ENCODE assay signal across 8 cellular contexts in genomic region chr18:3012306-3012919, GRCh38. TPM values are rescaled to one million over a fixed set of nuclear protein-coding genes. Genes with fewer than 3 reads are reported as not detected.
DNase-seq lines count a peak whose midpoint lies in the region; ATAC-seq and TF ChIP-seq lines count a peak whose summit lies in the region.

No MANE protein-coding gene starts in this region.

- TF ChIP-seq CTCF in ascending aorta (IDR thresholded peaks at IDR 0.05), result no peak

- peak; percentile 12 for DNase-seq in NK-92 treated with Interleukin-12 subunit alpha and Interleukin-12 subunit beta, amount 100 ng/mL, for 24 hours (lab: John Stamatoyannopoulos, UW)
- DNase-seq in NK-92 (lab: John Stamatoyannopoulos, UW; ENCODE audit: unreplicated experiment) (no peak), ascending aorta (ENCODE audit: low spot score in 2 of 2) (peak in 1 of 2 donors; percentile 79), iPS DF 6.9 (ENCODE audit: low read depth, low spot score) (no peak), T1000 (lab: John Stamatoyannopoulos, UW) (no peak)

- ATAC-seq in HG03175 (IDR thresholded peaks at IDR 0.05; ENCODE audit: unreplicated experiment) (peak; percentile 33), SK-N-SH treated with all-trans-retinoic acid at 6 μM for 48 hours (peak; percentile 41)

- peak overlapping the region; percentile 92 to 100 for H3K27ac ChIP-seq in ascending aorta
- H3K27ac ChIP-seq in iPS DF 6.9 (ENCODE audit: low read length), result no peak overlapping the region

- peaks cover 0 to 5% of the 10 kb centered on the region in 2 donors for H3K36me3 ChIP-seq in ascending aorta
- H3K36me3 ChIP-seq in iPS DF 6.9 (ENCODE audit: control insufficient read depth, insufficient read depth, low read length), result no peaks in the 10 kb centered on the region
- H3K36me3 ChIP-seq in skeletal muscle satellite cell (ENCODE audit: insufficient read depth, low read length), result peaks cover 17% of the 10 kb centered on the region

- H3K27me3 ChIP-seq in ascending aorta, result no peaks in the 10 kb centered on the region
- H3K27me3 ChIP-seq in iPS DF 6.9 (ENCODE audit: control insufficient read depth, insufficient read depth, low read length), result no peaks in the 10 kb centered on the region
- no peaks in the 10 kb centered on the region for H3K27me3 ChIP-seq in skeletal muscle satellite cell (ENCODE audit: control insufficient read depth, insufficient read depth, low read length)

- WGBS in iPS DF 6.9 (ENCODE audit: insufficient coverage, insufficient read length), result no CpG with 5 or more reads among the region's 61 CpGs

- intact Hi-C loops in ascending aorta (cut with DNase I), result loop anchor here (2.0 to 5.0 kb wide), 3 partner anchors 14 to 50 kb away; no protein-coding TSS in a partner anchor

- peaks cover 4 to 39% of the 10 kb centered on the region in 2 donors for H3K4me1 ChIP-seq in ascending aorta
- no peaks in the 10 kb centered on the region for H3K4me1 ChIP-seq in iPS DF 6.9 (ENCODE audit: control insufficient read depth, insufficient read depth, low read length)
- peaks cover 38% of the 10 kb centered on the region for H3K4me1 ChIP-seq in skeletal muscle satellite cell (ENCODE audit: control insufficient read depth, insufficient read depth, low read length)

- H3K9me3 ChIP-seq in ascending aorta (no peaks in the 10 kb centered on the region), iPS DF 6.9 (ENCODE audit: control insufficient read depth, insufficient read depth, low read length) (no peaks in the 10 kb centered on the region), skeletal muscle satellite cell (replicated peaks; ENCODE audit: low read length) (no peaks in the 10 kb centered on the region)

- H3K4me2 ChIP-seq in skeletal muscle satellite cell (ENCODE audit: low read length), result peak overlapping the region; percentile 85

- H3K4me3 ChIP-seq in ascending aorta (peak overlapping the region; percentile 98 to 99), iPS DF 6.9 (ENCODE audit: low read length) (peak overlapping the region; percentile 69), skeletal muscle satellite cell (ENCODE audit: low read length) (peak overlapping the region; percentile 83)

- peak overlapping the region; percentile 92 for H3K9ac ChIP-seq in skeletal muscle satellite cell (ENCODE audit: low read depth, low read length)

TF ChIP-seq in SK-N-SH treated with all-trans-retinoic acid at 6 μM for 48 hours, 23 proteins besides CTCF, POLR2A, EP300 and RAD21:
- TF ChIP-seq BACH2 (CRISPR knock-in tag; IDR thresholded peaks at IDR 0.05; ENCODE audit: borderline replicate concordance), result no peak
- peak; percentile 95 for TF ChIP-seq PATZ1 (CRISPR knock-in tag; IDR thresholded peaks at IDR 0.05; ENCODE audit: borderline replicate concordance)
TF ChIP-seq in SK-N-SH treated with all-trans-retinoic acid at 6 μM for 48 hours: peak in this region for 1.

RNA-seq across cellular contexts. Expression of gene LPIN2, which starts 0.5 kb away (rescaled TPM):
- total RNA-seq in ascending aorta, result 11.6 TPM
- total RNA-seq in skeletal muscle satellite cell (2012; rRNA removed), result 15.0 and 19.9 TPM in 2 replicates
